In the genomic region with DNA sequence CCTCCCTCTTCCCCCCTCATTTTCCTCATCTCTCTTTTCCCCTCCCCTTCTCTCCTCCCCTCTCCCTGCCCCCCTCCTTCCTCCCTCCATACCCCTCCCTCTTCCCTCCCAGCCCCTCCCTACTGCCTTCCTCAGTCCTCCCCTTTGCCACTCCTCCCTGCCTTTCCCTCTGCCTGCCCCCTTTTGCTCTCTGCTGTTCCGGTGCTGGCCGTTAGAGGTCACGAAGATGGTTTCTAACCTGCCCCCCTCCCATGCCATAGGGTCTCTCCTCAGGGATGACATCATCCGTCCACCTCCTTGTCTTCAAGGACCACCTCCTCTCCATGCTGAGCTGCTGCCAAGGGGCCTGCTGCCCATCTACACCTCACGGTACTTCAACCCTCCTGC, we compare ENCODE assay signal across 20 cellular contexts. TPM values are rescaled to one million over a fixed set of nuclear protein-coding genes. Genes with fewer than 3 reads are reported as not detected.
A peak's percentile ranks its signal among the peaks of the same experiment; 100 is the strongest.
DNase-seq lines count a peak whose midpoint lies in the region; ATAC-seq and TF ChIP-seq lines count a peak whose summit lies in the region.
"Had no signal": no experiment of that assay in that cellular context is flagged by ENCODE, and none has a peak within 500 bp of the region (broad histone marks: within the 10 kb centered on the region; RNA-seq: fewer than 3 reads in every experiment).

No MANE protein-coding gene starts in this region.

- CTCF ChIA-PET in Caco-2 (lab: Charles Lee), result no interaction called here

- H3K9me3 Mint-ChIP-seq in Caco-2 (ENCODE audit: unreplicated experiment) (no peaks in the 10 kb centered on the region), immature natural killer cell (no peaks in the 10 kb centered on the region)

- H3K4me3 ChIP-seq in Caco-2 (ENCODE audit: low read depth, low read length), result no peak overlapping the region
- peak overlapping the region; percentile 79 for H3K4me3 ChIP-seq in WI38 (ENCODE audit: low read depth, low read length)
- peak overlapping the region; percentile 82 for H3K4me3 ChIP-seq in fibroblast of pulmonary artery (replicated peaks; ENCODE audit: low read depth, low read length)
- peak overlapping the region; percentile 98 for H3K4me3 ChIP-seq in skeletal muscle satellite cell (ENCODE audit: low read length)
- H3K4me3 ChIP-seq: K562 had no signal

- H3K4me1 ChIP-seq in Caco-2 (peaks cover 5% of the 10 kb centered on the region; the same call in 1 of the 2 replicates), skeletal muscle satellite cell (ENCODE audit: control insufficient read depth, insufficient read depth, low read length) (peaks cover 4% of the 10 kb centered on the region)
- H3K4me1 ChIP-seq: lower lobe of right lung, parathyroid adenoma, uterus had no signal

- peaks cover 19% of the 10 kb centered on the region for H3K4me1 Mint-ChIP-seq in Caco-2 (ENCODE audit: low read depth, unreplicated experiment)
- H3K4me1 Mint-ChIP-seq in immature natural killer cell, result peaks cover 0 to 2% of the 10 kb centered on the region in 2 donors

- no peak for TF ChIP-seq CTCF in Caco-2 (IDR thresholded peaks at IDR 0.05; ENCODE audit: insufficient read depth in 1 of 2, low read depth in 1 of 2, low read length in 1 of 2, severe bottlenecking in 1 of 2, unreplicated experiment in 1 of 2)
- TF ChIP-seq CTCF in WI38 (IDR thresholded peaks at IDR 0.05; ENCODE audit: low read depth, low read length), result no peak
- TF ChIP-seq CTCF in fibroblast of pulmonary artery (IDR thresholded peaks at IDR 0.05; ENCODE audit: low read length, missing control alignments), result no peak

- no peak overlapping the region for H3K4me3 Mint-ChIP-seq in Caco-2 (ENCODE audit: unreplicated experiment)
- no peak overlapping the region for H3K4me3 Mint-ChIP-seq in immature natural killer cell
- H3K4me3 Mint-ChIP-seq: activated CD4-positive, alpha-beta T cell treated with anti-CD3 and anti-CD28 coated beads, Interleukin-2, amount 10 ng/mL, durations not matched to agents 7 days and 5 days; CD4-positive, CD25-positive, alpha-beta regulatory T cell; H9 had no signal

- no peak for DNase-seq in Caco-2
- no peak for DNase-seq in fibroblast of pulmonary artery (ENCODE audit: low read depth)
- no peak for DNase-seq in activated naive CD4-positive, alpha-beta T cell treated with Interleukin-2 at 50 U/mL for 16 hours
- no peak for DNase-seq in immature natural killer cell
- DNase-seq: activated CD4-positive, alpha-beta T cell treated with anti-CD3 and anti-CD28 coated beads, Interleukin-2, amount 10 ng/mL, durations not matched to agents 7 days and 5 days; activated naive CD4-positive, alpha-beta T cell treated with anti-CD3 and anti-CD28 coated beads, Interleukin-2, amount 50 U/mL, for 16 hours; CD4-positive, CD25-positive, alpha-beta regulatory T cell; DMS79 treated with DMSO at 0.1 percent for 48 hours; H9; lower lobe of right lung; NCI-H187 treated with DMSO at 0.1 percent for 48 hours; NCI-H446; NK-92 treated with Interleukin-12 subunit alpha and Interleukin-12 subunit beta, amount 100 ng/mL, for 24 hours; stimulated activated CD4-positive, alpha-beta T cell treated with anti-CD3 and anti-CD28 coated beads, Interleukin-4, amount 100 ng/mL, for 24 hours; uterus had no signal

- H3K27me3 Mint-ChIP-seq in Caco-2 (ENCODE audit: insufficient read depth, unreplicated experiment) (no peaks in the 10 kb centered on the region), immature natural killer cell (ENCODE audit: low read depth in 3 of 3) (peaks cover 2 to 12% (median 2%) of the 10 kb centered on the region in 3 donors)

- no peak for ATAC-seq in GM18502 (IDR thresholded peaks at IDR 0.05; ENCODE audit: poor library complexity, unreplicated experiment)

- intact Hi-C loops in Caco-2 (cut with micrococcal nuclease; ENCODE audit: unreplicated experiment), result no loop called here

- H3K36me3 ChIP-seq in Caco-2 (ENCODE audit: control insufficient read depth, insufficient read depth, low read length), result no peaks in the 10 kb centered on the region
- peaks cover 37% of the 10 kb centered on the region for H3K36me3 ChIP-seq in skeletal muscle satellite cell (ENCODE audit: insufficient read depth, low read length)
- H3K36me3 ChIP-seq: lower lobe of right lung, uterus had no signal

- no peak overlapping the region for H3K9ac ChIP-seq in skeletal muscle satellite cell (ENCODE audit: low read depth, low read length)
- H3K9ac ChIP-seq: parathyroid adenoma had no signal

- no peaks in the 10 kb centered on the region for H3K36me3 Mint-ChIP-seq in Caco-2 (ENCODE audit: insufficient read depth, unreplicated experiment)
- H3K36me3 Mint-ChIP-seq in immature natural killer cell, result no peaks in the 10 kb centered on the region
- H3K36me3 Mint-ChIP-seq: CD4-positive, CD25-positive, alpha-beta regulatory T cell had no signal

- H3K27me3 ChIP-seq in Caco-2 (replicated peaks; ENCODE audit: control insufficient read depth, insufficient read depth, low read length) (no peaks in the 10 kb centered on the region), skeletal muscle satellite cell (ENCODE audit: control insufficient read depth, insufficient read depth, low read length) (no peaks in the 10 kb centered on the region)
- H3K27me3 ChIP-seq: uterus had no signal

- peak overlapping the region; percentile 44 for H3K27ac Mint-ChIP-seq in Caco-2 (ENCODE audit: unreplicated experiment)
- H3K27ac Mint-ChIP-seq in immature natural killer cell, result no peak overlapping the region
- H3K27ac Mint-ChIP-seq: activated CD4-positive, alpha-beta T cell treated with anti-CD3 and anti-CD28 coated beads, Interleukin-2, amount 10 ng/mL, durations not matched to agents 7 days and 5 days; CD4-positive, CD25-positive, alpha-beta regulatory T cell had no signal

- peaks cover 3% of the 10 kb centered on the region; the same call in 1 of the 2 replicates for H3K9me3 ChIP-seq in Caco-2
- no peaks in the 10 kb centered on the region for H3K9me3 ChIP-seq in skeletal muscle satellite cell (replicated peaks; ENCODE audit: low read length)
- H3K9me3 ChIP-seq: lower lobe of right lung, uterus had no signal

- POLR2A ChIA-PET in Caco-2 (lab: Charles Lee), result no interaction called here

- no TSS peak for BruUV-seq in Caco-2 (replicated peaks; lab: Mats Ljungman, UMichigan)

- H3K4me2 ChIP-seq in skeletal muscle satellite cell (ENCODE audit: low read length), result peak overlapping the region; percentile 77

RNA-seq across cellular contexts. Expression of a gene that starts 2.5 kb away (rescaled TPM):
- 0.37 TPM in 1 of 2 replicates, not detected in the other for total RNA-seq in Caco-2 (2022)
- total RNA-seq in skeletal muscle satellite cell (2012; rRNA removed), result 90.6 and 95.3 TPM in 2 replicates
- not detected for polyA plus RNA-seq in immature natural killer cell
- total RNA-seq: activated CD4-positive, alpha-beta T cell treated with anti-CD3 and anti-CD28 coated beads, Interleukin-2, amount 10 ng/mL, durations not matched to agents 7 days and 5 days had no signal
- polyA plus RNA-seq: CD4-positive, CD25-positive, alpha-beta regulatory T cell had no signal
